ENCODE assay signal across 1 cellular context in genomic region chr2:156341482-156342251, GRCh38.
TF ChIP-seq lines count a peak whose summit lies in the region.

No MANE protein-coding gene starts in this region.

TF ChIP-seq in SK-N-SH, 30 proteins besides CTCF, POLR2A, EP300 and RAD21 (continued from another document):
- TF ChIP-seq ZBTB33 (IDR thresholded peaks at IDR 0.05; ENCODE audit: borderline replicate concordance, low read depth) (no peak), FOXM1 (IDR thresholded peaks at IDR 0.05; ENCODE audit: low read depth) (no peak), MXI1 (IDR thresholded peaks at IDR 0.05; ENCODE audit: low read depth, low read length) (peak; percentile 47; the same call in 1 of the 2 replicates), USF2 (IDR thresholded peaks at IDR 0.05; ENCODE audit: borderline replicate concordance, low read depth, low read length) (no peak), NRF1 (IDR thresholded peaks at IDR 0.05; ENCODE audit: low read depth, low read length) (0 out of 2 replicates have a peak, but pooled peaks have one; percentile 28), RCOR1 (IDR thresholded peaks at IDR 0.05; ENCODE audit: low read length) (no peak), USF1 (IDR thresholded peaks at IDR 0.05; ENCODE audit: borderline replicate concordance, low read depth) (no peak), REST (IDR thresholded peaks at IDR 0.05; ENCODE audit: low read depth, low read length) (no peak), TAF1 (IDR thresholded peaks at IDR 0.05; ENCODE audit: borderline replicate concordance, low read depth, low read length) (no peak), MAX (IDR thresholded peaks at IDR 0.05; ENCODE audit: low read depth) (peak; percentile 84), MEF2A (IDR thresholded peaks at IDR 0.05; ENCODE audit: borderline replicate concordance, low read depth) (no peak), GABPA (IDR thresholded peaks at IDR 0.05; ENCODE audit: low read depth) (peak; percentile 38; the same call in 1 of the 2 replicates), JUND (IDR thresholded peaks at IDR 0.05) (no peak), TEAD4 (IDR thresholded peaks at IDR 0.05; ENCODE audit: borderline replicate concordance, insufficient read depth) (no peak)
